Comparison of ENCODE assay signal across 21 cellular contexts in genomic region chr13:32237681-32238080, GRCh38.
"Had no signal": no experiment of that assay in that cellular context is flagged by ENCODE, and none has a peak within 500 bp of the region (broad histone marks: within the 10 kb centered on the region; RNA-seq: fewer than 3 reads in every experiment).

No MANE protein-coding gene starts in this region.

- H3K27me3 Mint-ChIP-seq: T-cell had no signal

- H3K9ac ChIP-seq: SK-N-SH had no signal

- H3K27me3 ChIP-seq: MG63 had no signal

- DNase-seq: Karpas-422, KG1, MG63, NCI-H1092, NCI-H1105 treated with DMSO at 0.1 percent for 48 hours, NCI-H1417 treated with DMSO at 0.1 percent for 48 hours, NCI-H187 treated with DMSO at 0.1 percent for 48 hours, NCI-H2029 treated with DMSO at 0.1 percent for 48 hours, NCI-H2171 treated with DMSO at 0.1 percent for 48 hours, NCI-H345, NCI-H446 treated with DMSO at 0.1 percent for 48 hours, NCI-H510A treated with DMSO at 0.1 percent for 48 hours, NCI-H69, NCI-H774, PC-3, SHP77, SK-N-SH, SW 1271, T-cell had no signal

- H3K36me3 ChIP-seq: MG63 had no signal

- H3K27ac ChIP-seq: RWPE1 had no signal

- H3K27ac Mint-ChIP-seq: T-cell had no signal

- H3K4me3 ChIP-seq: MG63 had no signal

- ATAC-seq: Panc1, PC-3, T-cell had no signal

- H3K9me3 ChIP-seq: MG63, SK-N-SH had no signal

- H3K4me2 ChIP-seq: SK-N-SH had no signal

- H3K9me3 Mint-ChIP-seq: T-cell had no signal

- H3K4me3 Mint-ChIP-seq: T-cell had no signal
